In genomic region chr7:101496017-101496416, GRCh38 we compare ENCODE assay signal across 22 cellular contexts.
"Had no signal": no experiment of that assay in that cellular context is flagged by ENCODE, and none has a peak within 500 bp of the region (broad histone marks: within the 10 kb centered on the region; RNA-seq: fewer than 3 reads in every experiment).

No MANE protein-coding gene starts in this region.

- H3K4me3 Mint-ChIP-seq: activated CD4-positive, alpha-beta memory T cell treated with anti-CD3 and anti-CD28 coated beads for 36 hours; activated naive CD8-positive, alpha-beta T cell treated with anti-CD3 and anti-CD28 coated beads, Interleukin-2, amount 50 U/mL, for 24 hours; mesothelial cell of epicardium; natural killer cell; T-helper 17 cell had no signal

- H3K27me3 Mint-ChIP-seq: activated naive CD8-positive, alpha-beta T cell treated with anti-CD3 and anti-CD28 coated beads, Interleukin-2, amount 50 U/mL, for 24 hours had no signal

- H3K4me1 Mint-ChIP-seq: activated naive CD8-positive, alpha-beta T cell treated with anti-CD3 and anti-CD28 coated beads, Interleukin-2, amount 50 U/mL, for 24 hours; natural killer cell; T-helper 17 cell had no signal

- ATAC-seq: activated naive CD8-positive, alpha-beta T cell treated with anti-CD3 and anti-CD28 coated beads, Interleukin-2, amount 50 U/mL, for 24 hours; body of pancreas; gastrocnemius medialis; left ventricle myocardium superior; natural killer cell; stimulated activated naive CD8-positive, alpha-beta T cell treated with anti-CD3 and anti-CD28 coated beads, Interleukin-15, Interleukin-2, amounts not matched to agents 100 U/mL and 50 U/mL, for 24 hours; T-helper 17 cell had no signal

- H3K9me3 ChIP-seq: body of pancreas, gastrocnemius medialis, prostate gland, right atrium auricular region, spleen, tibial artery had no signal

- H3K36me3 ChIP-seq: gastrocnemius medialis, prostate gland, right atrium auricular region, spleen, tibial artery had no signal

- H3K4me3 ChIP-seq: body of pancreas, gastrocnemius medialis, prostate gland, right atrium auricular region, spleen, tibial artery had no signal

- H3K27ac ChIP-seq: body of pancreas, gastrocnemius medialis, prostate gland, right atrium auricular region, spleen, tibial artery had no signal

- H3K36me3 Mint-ChIP-seq: activated CD4-positive, alpha-beta memory T cell treated with anti-CD3 and anti-CD28 coated beads for 36 hours; natural killer cell had no signal

- H3K27ac Mint-ChIP-seq: activated CD4-positive, alpha-beta memory T cell treated with anti-CD3 and anti-CD28 coated beads for 36 hours; activated naive CD8-positive, alpha-beta T cell treated with anti-CD3 and anti-CD28 coated beads, Interleukin-2, amount 50 U/mL, for 24 hours; mesothelial cell of epicardium; natural killer cell; T-helper 17 cell had no signal

- H3K4me1 ChIP-seq: body of pancreas, gastrocnemius medialis, prostate gland, right atrium auricular region, spleen, tibial artery had no signal

- DNase-seq: activated CD4-positive, alpha-beta memory T cell treated with anti-CD3 and anti-CD28 coated beads for 36 hours; activated CD4-positive, alpha-beta T cell treated with anti-CD3 and anti-CD28 coated beads for 4 hours; activated CD4-positive, CD25-positive, alpha-beta regulatory T cell; activated effector memory CD4-positive, alpha-beta T cell treated with anti-CD3 and anti-CD28 coated beads, Interleukin-2, amount 50 U/mL, for 16 hours; activated naive CD4-positive, alpha-beta T cell treated with anti-CD3 and anti-CD28 coated beads, Interleukin-2, amount 50 U/mL, for 16 hours; activated naive CD8-positive, alpha-beta T cell treated with anti-CD3 and anti-CD28 coated beads, Interleukin-2, amount 50 U/mL, for 24 hours; body of pancreas; dermis blood vessel endothelial cell; effector CD8-positive, alpha-beta T cell; gastrocnemius medialis; hippocampal formation; left ventricle myocardium superior; mammary epithelial cell; natural killer cell; spleen; stimulated activated CD4-positive, alpha-beta T cell treated with anti-CD3 and anti-CD28 coated beads, Interleukin-4, amount 100 ng/mL, for 1 hour; stimulated activated naive CD8-positive, alpha-beta T cell treated with anti-CD3 and anti-CD28 coated beads, Interleukin-15, Interleukin-2, amounts not matched to agents 100 U/mL and 50 U/mL, for 24 hours; T-helper 17 cell; tibial artery had no signal

- H3K27me3 ChIP-seq: body of pancreas, right atrium auricular region had no signal

- H3K9me3 Mint-ChIP-seq: activated CD4-positive, alpha-beta memory T cell treated with anti-CD3 and anti-CD28 coated beads for 36 hours; activated naive CD8-positive, alpha-beta T cell treated with anti-CD3 and anti-CD28 coated beads, Interleukin-2, amount 50 U/mL, for 24 hours; mesothelial cell of epicardium; natural killer cell had no signal
